ENCODE assay signal across 2 cellular contexts in the genomic region with DNA sequence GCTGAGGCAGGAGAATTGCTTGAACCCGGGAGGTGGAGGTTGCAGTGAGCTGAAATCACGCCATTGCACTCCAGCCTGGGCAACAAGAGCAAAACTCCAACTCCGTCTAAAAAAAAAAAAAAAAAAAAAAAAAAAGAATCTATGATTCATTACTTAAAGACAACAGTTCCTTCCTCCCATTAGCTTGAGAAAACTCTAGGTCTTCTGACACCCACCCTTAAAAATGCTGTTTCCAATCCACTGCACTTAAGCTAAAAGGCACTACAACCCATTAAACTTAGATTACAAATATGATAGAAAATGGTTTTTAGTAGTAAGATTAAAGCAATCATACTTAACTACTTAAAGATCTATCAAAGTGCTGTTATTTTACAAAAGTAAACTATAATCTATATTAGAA.
TF ChIP-seq lines count a peak whose summit lies in the region.

No MANE protein-coding gene starts in this region.

TF ChIP-seq in IMR-90, 13 proteins besides CTCF, POLR2A, EP300 and RAD21:
- TF ChIP-seq CEBPB (IDR thresholded peaks at IDR 0.05; ENCODE audit: low read depth, low read length): no peak
- TF ChIP-seq CHD1 (IDR thresholded peaks at IDR 0.05; ENCODE audit: low read depth, low read length): no peak
- no peak for TF ChIP-seq MAZ (IDR thresholded peaks at IDR 0.05; ENCODE audit: borderline replicate concordance, low read depth, low read length)
- TF ChIP-seq, protein P1, sequence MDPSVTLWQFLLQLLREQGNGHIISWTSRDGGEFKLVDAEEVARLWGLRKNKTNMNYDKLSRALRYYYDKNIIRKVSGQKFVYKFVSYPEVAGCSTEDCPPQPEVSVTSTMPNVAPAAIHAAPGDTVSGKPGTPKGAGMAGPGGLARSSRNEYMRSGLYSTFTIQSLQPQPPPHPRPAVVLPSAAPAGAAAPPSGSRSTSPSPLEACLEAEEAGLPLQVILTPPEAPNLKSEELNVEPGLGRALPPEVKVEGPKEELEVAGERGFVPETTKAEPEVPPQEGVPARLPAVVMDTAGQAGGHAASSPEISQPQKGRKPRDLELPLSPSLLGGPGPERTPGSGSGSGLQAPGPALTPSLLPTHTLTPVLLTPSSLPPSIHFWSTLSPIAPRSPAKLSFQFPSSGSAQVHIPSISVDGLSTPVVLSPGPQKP (IDR thresholded peaks at IDR 0.05; ENCODE audit: borderline replicate concordance, low read depth, low read length): no peak
- no peak for TF ChIP-seq RFX5 (IDR thresholded peaks at IDR 0.05; ENCODE audit: low read depth, low read length)
- TF ChIP-seq NFE2L2 (IDR thresholded peaks at IDR 0.05; ENCODE audit: low read depth, low read length): no peak
- TF ChIP-seq, protein P2, sequence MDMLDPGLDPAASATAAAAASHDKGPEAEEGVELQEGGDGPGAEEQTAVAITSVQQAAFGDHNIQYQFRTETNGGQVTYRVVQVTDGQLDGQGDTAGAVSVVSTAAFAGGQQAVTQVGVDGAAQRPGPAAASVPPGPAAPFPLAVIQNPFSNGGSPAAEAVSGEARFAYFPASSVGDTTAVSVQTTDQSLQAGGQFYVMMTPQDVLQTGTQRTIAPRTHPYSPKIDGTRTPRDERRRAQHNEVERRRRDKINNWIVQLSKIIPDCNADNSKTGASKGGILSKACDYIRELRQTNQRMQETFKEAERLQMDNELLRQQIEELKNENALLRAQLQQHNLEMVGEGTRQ (IDR thresholded peaks at IDR 0.05; ENCODE audit: low read depth, low read length): no peak
- no peak for TF ChIP-seq BHLHE40 (IDR thresholded peaks at IDR 0.05; ENCODE audit: low read depth, low read length)
- TF ChIP-seq SMC3 (IDR thresholded peaks at IDR 0.05; ENCODE audit: low read depth, low read length): no peak
- TF ChIP-seq MXI1 (IDR thresholded peaks at IDR 0.05; ENCODE audit: borderline replicate concordance, low read depth, low read length): no peak
- no peak for TF ChIP-seq RCOR1 (IDR thresholded peaks at IDR 0.05; ENCODE audit: insufficient replicate concordance, low read length)
- no peak for TF ChIP-seq FOS (IDR thresholded peaks at IDR 0.05; ENCODE audit: low read depth, low read length)
- no peak for TF ChIP-seq MAFK (IDR thresholded peaks at IDR 0.05; ENCODE audit: low read depth, low read length)
TF ChIP-seq in IMR-90: peak in this region for 0.

TF ChIP-seq in HepG2, 621 proteins besides CTCF, POLR2A, EP300 and RAD21:
- TF ChIP-seq, protein P3, sequence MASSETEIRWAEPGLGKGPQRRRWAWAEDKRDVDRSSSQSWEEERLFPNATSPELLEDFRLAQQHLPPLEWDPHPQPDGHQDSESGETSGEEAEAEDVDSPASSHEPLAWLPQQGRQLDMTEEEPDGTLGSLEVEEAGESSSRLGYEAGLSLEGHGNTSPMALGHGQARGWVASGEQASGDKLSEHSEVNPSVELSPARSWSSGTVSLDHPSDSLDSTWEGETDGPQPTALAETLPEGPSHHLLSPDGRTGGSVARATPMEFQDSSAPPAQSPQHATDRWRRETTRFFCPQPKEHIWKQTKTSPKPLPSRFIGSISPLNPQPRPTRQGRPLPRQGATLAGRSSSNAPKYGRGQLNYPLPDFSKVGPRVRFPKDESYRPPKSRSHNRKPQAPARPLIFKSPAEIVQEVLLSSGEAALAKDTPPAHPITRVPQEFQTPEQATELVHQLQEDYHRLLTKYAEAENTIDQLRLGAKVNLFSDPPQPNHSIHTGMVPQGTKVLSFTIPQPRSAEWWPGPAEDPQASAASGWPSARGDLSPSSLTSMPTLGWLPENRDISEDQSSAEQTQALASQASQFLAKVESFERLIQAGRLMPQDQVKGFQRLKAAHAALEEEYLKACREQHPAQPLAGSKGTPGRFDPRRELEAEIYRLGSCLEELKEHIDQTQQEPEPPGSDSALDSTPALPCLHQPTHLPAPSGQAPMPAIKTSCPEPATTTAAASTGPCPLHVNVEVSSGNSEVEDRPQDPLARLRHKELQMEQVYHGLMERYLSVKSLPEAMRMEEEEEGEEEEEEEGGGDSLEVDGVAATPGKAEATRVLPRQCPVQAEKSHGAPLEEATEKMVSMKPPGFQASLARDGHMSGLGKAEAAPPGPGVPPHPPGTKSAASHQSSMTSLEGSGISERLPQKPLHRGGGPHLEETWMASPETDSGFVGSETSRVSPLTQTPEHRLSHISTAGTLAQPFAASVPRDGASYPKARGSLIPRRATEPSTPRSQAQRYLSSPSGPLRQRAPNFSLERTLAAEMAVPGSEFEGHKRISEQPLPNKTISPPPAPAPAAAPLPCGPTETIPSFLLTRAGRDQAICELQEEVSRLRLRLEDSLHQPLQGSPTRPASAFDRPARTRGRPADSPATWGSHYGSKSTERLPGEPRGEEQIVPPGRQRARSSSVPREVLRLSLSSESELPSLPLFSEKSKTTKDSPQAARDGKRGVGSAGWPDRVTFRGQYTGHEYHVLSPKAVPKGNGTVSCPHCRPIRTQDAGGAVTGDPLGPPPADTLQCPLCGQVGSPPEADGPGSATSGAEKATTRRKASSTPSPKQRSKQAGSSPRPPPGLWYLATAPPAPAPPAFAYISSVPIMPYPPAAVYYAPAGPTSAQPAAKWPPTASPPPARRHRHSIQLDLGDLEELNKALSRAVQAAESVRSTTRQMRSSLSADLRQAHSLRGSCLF (CRISPR knock-in tag; IDR thresholded peaks at IDR 0.05; ENCODE audit: borderline replicate concordance): no peak
- TF ChIP-seq ZNF550 (CRISPR knock-in tag; IDR thresholded peaks at IDR 0.05; ENCODE audit: borderline replicate concordance): no peak
- TF ChIP-seq, protein P4, sequence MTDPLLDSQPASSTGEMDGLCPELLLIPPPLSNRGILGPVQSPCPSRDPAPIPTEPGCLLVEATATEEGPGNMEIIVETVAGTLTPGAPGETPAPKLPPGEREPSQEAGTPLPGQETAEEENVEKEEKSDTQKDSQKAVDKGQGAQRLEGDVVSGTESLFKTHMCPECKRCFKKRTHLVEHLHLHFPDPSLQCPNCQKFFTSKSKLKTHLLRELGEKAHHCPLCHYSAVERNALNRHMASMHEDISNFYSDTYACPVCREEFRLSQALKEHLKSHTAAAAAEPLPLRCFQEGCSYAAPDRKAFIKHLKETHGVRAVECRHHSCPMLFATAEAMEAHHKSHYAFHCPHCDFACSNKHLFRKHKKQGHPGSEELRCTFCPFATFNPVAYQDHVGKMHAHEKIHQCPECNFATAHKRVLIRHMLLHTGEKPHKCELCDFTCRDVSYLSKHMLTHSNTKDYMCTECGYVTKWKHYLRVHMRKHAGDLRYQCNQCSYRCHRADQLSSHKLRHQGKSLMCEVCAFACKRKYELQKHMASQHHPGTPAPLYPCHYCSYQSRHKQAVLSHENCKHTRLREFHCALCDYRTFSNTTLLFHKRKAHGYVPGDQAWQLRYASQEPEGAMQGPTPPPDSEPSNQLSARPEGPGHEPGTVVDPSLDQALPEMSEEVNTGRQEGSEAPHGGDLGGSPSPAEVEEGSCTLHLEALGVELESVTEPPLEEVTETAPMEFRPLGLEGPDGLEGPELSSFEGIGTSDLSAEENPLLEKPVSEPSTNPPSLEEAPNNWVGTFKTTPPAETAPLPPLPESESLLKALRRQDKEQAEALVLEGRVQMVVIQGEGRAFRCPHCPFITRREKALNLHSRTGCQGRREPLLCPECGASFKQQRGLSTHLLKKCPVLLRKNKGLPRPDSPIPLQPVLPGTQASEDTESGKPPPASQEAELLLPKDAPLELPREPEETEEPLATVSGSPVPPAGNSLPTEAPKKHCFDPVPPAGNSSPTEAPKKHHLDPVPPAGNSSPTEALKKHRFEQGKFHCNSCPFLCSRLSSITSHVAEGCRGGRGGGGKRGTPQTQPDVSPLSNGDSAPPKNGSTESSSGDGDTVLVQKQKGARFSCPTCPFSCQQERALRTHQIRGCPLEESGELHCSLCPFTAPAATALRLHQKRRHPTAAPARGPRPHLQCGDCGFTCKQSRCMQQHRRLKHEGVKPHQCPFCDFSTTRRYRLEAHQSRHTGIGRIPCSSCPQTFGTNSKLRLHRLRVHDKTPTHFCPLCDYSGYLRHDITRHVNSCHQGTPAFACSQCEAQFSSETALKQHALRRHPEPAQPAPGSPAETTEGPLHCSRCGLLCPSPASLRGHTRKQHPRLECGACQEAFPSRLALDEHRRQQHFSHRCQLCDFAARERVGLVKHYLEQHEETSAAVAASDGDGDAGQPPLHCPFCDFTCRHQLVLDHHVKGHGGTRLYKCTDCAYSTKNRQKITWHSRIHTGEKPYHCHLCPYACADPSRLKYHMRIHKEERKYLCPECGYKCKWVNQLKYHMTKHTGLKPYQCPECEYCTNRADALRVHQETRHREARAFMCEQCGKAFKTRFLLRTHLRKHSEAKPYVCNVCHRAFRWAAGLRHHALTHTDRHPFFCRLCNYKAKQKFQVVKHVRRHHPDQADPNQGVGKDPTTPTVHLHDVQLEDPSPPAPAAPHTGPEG (CRISPR knock-in tag; IDR thresholded peaks at IDR 0.05): no peak
- TF ChIP-seq, protein P5, sequence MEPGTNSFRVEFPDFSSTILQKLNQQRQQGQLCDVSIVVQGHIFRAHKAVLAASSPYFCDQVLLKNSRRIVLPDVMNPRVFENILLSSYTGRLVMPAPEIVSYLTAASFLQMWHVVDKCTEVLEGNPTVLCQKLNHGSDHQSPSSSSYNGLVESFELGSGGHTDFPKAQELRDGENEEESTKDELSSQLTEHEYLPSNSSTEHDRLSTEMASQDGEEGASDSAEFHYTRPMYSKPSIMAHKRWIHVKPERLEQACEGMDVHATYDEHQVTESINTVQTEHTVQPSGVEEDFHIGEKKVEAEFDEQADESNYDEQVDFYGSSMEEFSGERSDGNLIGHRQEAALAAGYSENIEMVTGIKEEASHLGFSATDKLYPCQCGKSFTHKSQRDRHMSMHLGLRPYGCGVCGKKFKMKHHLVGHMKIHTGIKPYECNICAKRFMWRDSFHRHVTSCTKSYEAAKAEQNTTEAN (CRISPR knock-in tag; conservative IDR thresholded peaks at IDR 0.05): no peak
- TF ChIP-seq ZNF235 (CRISPR knock-in tag; IDR thresholded peaks at IDR 0.05; ENCODE audit: borderline replicate concordance): no peak
- TF ChIP-seq SIX1 (CRISPR knock-in tag; IDR thresholded peaks at IDR 0.05; ENCODE audit: borderline replicate concordance): no peak
- TF ChIP-seq PHF5A (CRISPR knock-in tag; IDR thresholded peaks at IDR 0.05; ENCODE audit: low read depth, unreplicated experiment): no peak
- TF ChIP-seq ZNF337 (CRISPR knock-in tag; IDR thresholded peaks at IDR 0.05; ENCODE audit: borderline replicate concordance, low read depth): no peak
- no peak for TF ChIP-seq ZSCAN22 (CRISPR knock-in tag; IDR thresholded peaks at IDR 0.05)
- TF ChIP-seq ZNF367 (CRISPR knock-in tag; IDR thresholded peaks at IDR 0.05; ENCODE audit: borderline replicate concordance): no peak
- TF ChIP-seq, protein P6, sequence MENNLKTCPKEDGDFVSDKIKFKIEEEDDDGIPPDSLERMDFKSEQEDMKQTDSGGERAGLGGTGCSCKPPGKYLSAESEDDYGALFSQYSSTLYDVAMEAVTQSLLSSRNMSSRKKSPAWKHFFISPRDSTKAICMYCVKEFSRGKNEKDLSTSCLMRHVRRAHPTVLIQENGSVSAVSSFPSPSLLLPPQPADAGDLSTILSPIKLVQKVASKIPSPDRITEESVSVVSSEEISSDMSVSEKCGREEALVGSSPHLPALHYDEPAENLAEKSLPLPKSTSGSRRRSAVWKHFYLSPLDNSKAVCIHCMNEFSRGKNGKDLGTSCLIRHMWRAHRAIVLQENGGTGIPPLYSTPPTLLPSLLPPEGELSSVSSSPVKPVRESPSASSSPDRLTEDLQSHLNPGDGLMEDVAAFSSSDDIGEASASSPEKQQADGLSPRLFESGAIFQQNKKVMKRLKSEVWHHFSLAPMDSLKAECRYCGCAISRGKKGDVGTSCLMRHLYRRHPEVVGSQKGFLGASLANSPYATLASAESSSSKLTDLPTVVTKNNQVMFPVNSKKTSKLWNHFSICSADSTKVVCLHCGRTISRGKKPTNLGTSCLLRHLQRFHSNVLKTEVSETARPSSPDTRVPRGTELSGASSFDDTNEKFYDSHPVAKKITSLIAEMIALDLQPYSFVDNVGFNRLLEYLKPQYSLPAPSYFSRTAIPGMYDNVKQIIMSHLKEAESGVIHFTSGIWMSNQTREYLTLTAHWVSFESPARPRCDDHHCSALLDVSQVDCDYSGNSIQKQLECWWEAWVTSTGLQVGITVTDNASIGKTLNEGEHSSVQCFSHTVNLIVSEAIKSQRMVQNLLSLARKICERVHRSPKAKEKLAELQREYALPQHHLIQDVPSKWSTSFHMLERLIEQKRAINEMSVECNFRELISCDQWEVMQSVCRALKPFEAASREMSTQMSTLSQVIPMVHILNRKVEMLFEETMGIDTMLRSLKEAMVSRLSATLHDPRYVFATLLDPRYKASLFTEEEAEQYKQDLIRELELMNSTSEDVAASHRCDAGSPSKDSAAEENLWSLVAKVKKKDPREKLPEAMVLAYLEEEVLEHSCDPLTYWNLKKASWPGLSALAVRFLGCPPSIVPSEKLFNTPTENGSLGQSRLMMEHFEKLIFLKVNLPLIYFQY (CRISPR knock-in tag; IDR thresholded peaks at IDR 0.05; ENCODE audit: borderline replicate concordance): no peak
- TF ChIP-seq ZNF326 (CRISPR knock-in tag; IDR thresholded peaks at IDR 0.05; ENCODE audit: borderline replicate concordance): no peak
